In genomic region chr20:53855733-53856132, GRCh38 we compare ENCODE assay signal across 16 cellular contexts.
A peak's percentile ranks its signal among the peaks of the same experiment; 100 is the strongest.
DNase-seq lines count a peak whose midpoint lies in the region; ATAC-seq, FAIRE-seq and TF ChIP-seq lines count a peak whose summit lies in the region.
"Had no signal": no experiment of that assay in that cellular context is flagged by ENCODE, and none has a peak within 500 bp of the region (broad histone marks: within the 10 kb centered on the region; RNA-seq: fewer than 3 reads in every experiment).

No MANE protein-coding gene starts in this region.

- TF ChIP-seq POLR2A in HepG2 (IDR thresholded peaks at IDR 0.05; ENCODE audit: insufficient read depth in 1 of 2, low read depth in 2 of 2, low read length in 2 of 2) (no peak), thyroid gland (IDR thresholded peaks at IDR 0.05) (no peak)

- no peaks in the 10 kb centered on the region for H4K20me1 ChIP-seq in HepG2 (ENCODE audit: insufficient read depth, low read length)

- H3K36me3 Mint-ChIP-seq in activated naive CD8-positive, alpha-beta T cell = no peaks in the 10 kb centered on the region
- H3K36me3 Mint-ChIP-seq in activated naive CD8-positive, alpha-beta T cell treated with anti-CD3 and anti-CD28 coated beads, Interleukin-2, amount 50 U/mL, for 24 hours (ENCODE audit: low read depth) = no peaks in the 10 kb centered on the region
- H3K36me3 Mint-ChIP-seq: naive B cell had no signal

- CTCF ChIA-PET in Panc1 (lab: Charles Lee) = interaction anchor here (0.7 kb wide), 1 partner anchor 52 kb away, joined by 4 read pairs; no protein-coding TSS in a partner anchor
- CTCF ChIA-PET in HepG2 (lab: Yijun Ruan, JAX; ENCODE audit: low intra/inter-chr PET ratio, low total read pairs) = no interaction called here

- H3K4me3 Mint-ChIP-seq in activated naive CD8-positive, alpha-beta T cell = no peak overlapping the region
- no peak overlapping the region for H3K4me3 Mint-ChIP-seq in activated naive CD8-positive, alpha-beta T cell treated with anti-CD3 and anti-CD28 coated beads, Interleukin-2, amount 50 U/mL, for 24 hours
- H3K4me3 Mint-ChIP-seq: activated CD4-positive, alpha-beta T cell treated with anti-CD3 and anti-CD28 coated beads for 36 hours; activated T-cell treated with anti-CD3 and anti-CD28 coated beads, Interleukin-2, amount 50 U/mL, for 4 hours; stimulated activated naive CD8-positive, alpha-beta T cell treated with anti-CD3 and anti-CD28 coated beads, Interleukin-15, amount 100 ng/mL, for 72 hours had no signal

- peaks cover 22% of the 10 kb centered on the region for H3K4me1 ChIP-seq in Panc1 (ENCODE audit: control insufficient read depth, insufficient read depth, low read length)
- H3K4me1 ChIP-seq in HepG2 (ENCODE audit: insufficient read depth, low read length) = peaks cover 45% of the 10 kb centered on the region
- H3K4me1 ChIP-seq in thyroid gland = peaks cover 5 to 26% of the 10 kb centered on the region in 2 donors

- H3K36me3 ChIP-seq in Panc1 (ENCODE audit: control insufficient read depth, insufficient read depth, low read length) (no peaks in the 10 kb centered on the region), HepG2 (replicated peaks in 1 of 2; ENCODE audit: control insufficient read depth in 1 of 2, insufficient read depth in 2 of 2, low read length in 2 of 2) (no peaks in the 10 kb centered on the region), thyroid gland (no peaks in the 10 kb centered on the region)
- H3K36me3 ChIP-seq: heart left ventricle had no signal

- ATAC-seq in activated naive CD8-positive, alpha-beta T cell treated with anti-CD3 and anti-CD28 coated beads, Interleukin-2, amount 50 U/mL, for 24 hours = no peak
- ATAC-seq in Panc1 = 0 out of 2 replicates have a peak, but pooled peaks have one; percentile 11
- no peak for ATAC-seq in HepG2
- ATAC-seq: activated CD4-positive, alpha-beta T cell treated with anti-CD3 and anti-CD28 coated beads for 36 hours; activated T-cell treated with anti-CD3 and anti-CD28 coated beads, Interleukin-2, amount 50 U/mL, for 4 hours; heart left ventricle; stimulated activated naive CD8-positive, alpha-beta T cell treated with anti-CD3 and anti-CD28 coated beads, Interleukin-15, amount 100 ng/mL, for 72 hours had no signal

- H3K27ac ChIP-seq in Panc1 (ENCODE audit: low read length) (peak overlapping the region; percentile 96), HepG2 (ENCODE audit: extremely low read length, insufficient read depth, low read length) (no peak overlapping the region), thyroid gland (peak overlapping the region in 2 of 3 donors; percentile 57 to 70)

- no peaks in the 10 kb centered on the region for H3K27me3 ChIP-seq in Panc1 (ENCODE audit: control insufficient read depth, insufficient read depth, low read length)
- no peaks in the 10 kb centered on the region for H3K27me3 ChIP-seq in HepG2 (ENCODE audit: control insufficient read depth in 1 of 2, insufficient read depth in 2 of 2, low read length in 2 of 2)
- no peaks in the 10 kb centered on the region for H3K27me3 ChIP-seq in thyroid gland
- H3K27me3 ChIP-seq: heart left ventricle had no signal

- intact Hi-C loops in Panc1 (cut with micrococcal nuclease; ENCODE audit: unreplicated experiment) (no loop called here), HepG2 (cut with micrococcal nuclease; ENCODE audit: unreplicated experiment) (no loop called here), thyroid gland (cut with DNase I) (no loop called here)

- WGBS in HepG2 (ENCODE audit: low lambda C conversion rate) = 85% methylated on average over 5 of the region's 5 CpGs
- 90% methylated on average over 5 of the region's 5 CpGs for WGBS in thyroid gland, 2 donors

- no peak for DNase-seq in activated naive CD8-positive, alpha-beta T cell treated with anti-CD3 and anti-CD28 coated beads, Interleukin-2, amount 50 U/mL, for 24 hours
- DNase-seq in Panc1 (ENCODE audit: low read depth, low spot score) = no peak
- DNase-seq in HepG2 (ENCODE audit: low spot score) = no peak
- DNase-seq in thyroid gland = no peak
- DNase-seq in DMS153 treated with DMSO at 0.1 percent for 48 hours (lab: John Stamatoyannopoulos, UW; ENCODE audit: unreplicated experiment) = no peak
- DNase-seq in mesenteric fat pad (ENCODE audit: low spot score) = no peak
- no peak for DNase-seq in stimulated activated CD4-positive, alpha-beta T cell treated with anti-CD3 and anti-CD28 coated beads, Interleukin-2, amount 100 ng/mL, for 48 hours
- DNase-seq: activated CD4-positive, alpha-beta T cell treated with anti-CD3 and anti-CD28 coated beads for 36 hours; activated T-cell treated with anti-CD3 and anti-CD28 coated beads, Interleukin-2, amount 50 U/mL, for 4 hours; cortex of kidney; HCEC 1CT; heart left ventricle; naive B cell; NCI-H1417; stimulated activated naive CD8-positive, alpha-beta T cell treated with anti-CD3 and anti-CD28 coated beads, Interleukin-15, amount 100 ng/mL, for 72 hours had no signal

- in situ Hi-C loops in Panc1 (cut with HindIII; ENCODE audit: low pct_unique_long_range_greater_than_20kb, low sequenced_read_pairs) (no loop called here), HepG2 (cut with HindIII; ENCODE audit: extremely low pct_ligation_motif_present, low pct_unique_long_range_greater_than_20kb) (no loop called here)

- peak overlapping the region; percentile 58 for H3K27ac Mint-ChIP-seq in activated naive CD8-positive, alpha-beta T cell
- no peak overlapping the region for H3K27ac Mint-ChIP-seq in activated naive CD8-positive, alpha-beta T cell treated with anti-CD3 and anti-CD28 coated beads, Interleukin-2, amount 50 U/mL, for 24 hours
- H3K27ac Mint-ChIP-seq: activated CD4-positive, alpha-beta T cell treated with anti-CD3 and anti-CD28 coated beads for 36 hours had no signal

- no peaks in the 10 kb centered on the region for H3K9me3 ChIP-seq in Panc1 (ENCODE audit: control insufficient read depth, insufficient read depth, low read depth, low read length)
- no peaks in the 10 kb centered on the region for H3K9me3 ChIP-seq in HepG2 (ENCODE audit: low read length)
- H3K9me3 ChIP-seq in thyroid gland = no peaks in the 10 kb centered on the region
- H3K9me3 ChIP-seq: heart left ventricle had no signal

- no peak for TF ChIP-seq CTCF in Panc1 (IDR thresholded peaks at IDR 0.05)
- TF ChIP-seq CTCF in HepG2 (CRISPR knock-in tag; IDR thresholded peaks at IDR 0.05) = no peak
- no peak for TF ChIP-seq CTCF in thyroid gland (IDR thresholded peaks at IDR 0.05)

- H3K9me3 Mint-ChIP-seq in activated naive CD8-positive, alpha-beta T cell (ENCODE audit: low read depth) = no peaks in the 10 kb centered on the region
- H3K9me3 Mint-ChIP-seq in activated naive CD8-positive, alpha-beta T cell treated with anti-CD3 and anti-CD28 coated beads, Interleukin-2, amount 50 U/mL, for 24 hours = no peaks in the 10 kb centered on the region
- H3K9me3 Mint-ChIP-seq: activated T-cell treated with anti-CD3 and anti-CD28 coated beads, Interleukin-2, amount 50 U/mL, for 4 hours; naive B cell; stimulated activated naive CD8-positive, alpha-beta T cell treated with anti-CD3 and anti-CD28 coated beads, Interleukin-15, amount 100 ng/mL, for 72 hours had no signal

- no peak for FAIRE-seq in HepG2 (lab: Jason Lieb, UNC)

- peaks cover 36% of the 10 kb centered on the region for H3K4me1 Mint-ChIP-seq in activated naive CD8-positive, alpha-beta T cell (ENCODE audit: low read depth)
- peaks cover 27% of the 10 kb centered on the region for H3K4me1 Mint-ChIP-seq in activated naive CD8-positive, alpha-beta T cell treated with anti-CD3 and anti-CD28 coated beads, Interleukin-2, amount 50 U/mL, for 24 hours

- H3K9ac ChIP-seq in HepG2 (ENCODE audit: insufficient read depth, low read depth, low read length) = no peak overlapping the region

- H3K27me3 Mint-ChIP-seq in activated naive CD8-positive, alpha-beta T cell = no peaks in the 10 kb centered on the region
- H3K27me3 Mint-ChIP-seq in activated naive CD8-positive, alpha-beta T cell treated with anti-CD3 and anti-CD28 coated beads, Interleukin-2, amount 50 U/mL, for 24 hours = no peaks in the 10 kb centered on the region
- H3K27me3 Mint-ChIP-seq: activated CD4-positive, alpha-beta T cell treated with anti-CD3 and anti-CD28 coated beads for 36 hours; naive B cell; stimulated activated naive CD8-positive, alpha-beta T cell treated with anti-CD3 and anti-CD28 coated beads, Interleukin-15, amount 100 ng/mL, for 72 hours had no signal

- H2AFZ ChIP-seq in HepG2 (ENCODE audit: low read length) = no peak overlapping the region

- TF ChIP-seq RAD21 in HepG2 (CRISPR knock-in tag; IDR thresholded peaks at IDR 0.05) = no peak

- H3K4me2 ChIP-seq in HepG2 (ENCODE audit: low read depth, low read length) = no peak overlapping the region

- no peaks in the 10 kb centered on the region for H3K79me2 ChIP-seq in HepG2 (ENCODE audit: insufficient read depth, low read length)

- H3K4me3 ChIP-seq in Panc1 (ENCODE audit: low read depth in 2 of 2, low read length in 2 of 2) (no peak overlapping the region), HepG2 (replicated peaks in 1 of 3; ENCODE audit: insufficient read depth in 1 of 3, low read depth in 2 of 3, low read length in 3 of 3) (no peak overlapping the region), thyroid gland (replicated peaks in 1 of 3) (no peak overlapping the region)
- H3K4me3 ChIP-seq: heart left ventricle had no signal

- BruUV-seq in Panc1 (replicated peaks; lab: Mats Ljungman, UMichigan) (no TSS peak), HepG2 (replicated peaks; lab: Mats Ljungman, UMichigan) (no TSS peak)

- POLR2A ChIA-PET in Panc1 (lab: Charles Lee) = no interaction called here
- POLR2A ChIA-PET in HepG2 (lab: Yijun Ruan, JAX) = interaction anchor here (1.0 kb wide), 1 partner anchor 9 kb away, joined by 3 read pairs; no protein-coding TSS in a partner anchor

- no peak for TF ChIP-seq EP300 in HepG2 (IDR thresholded peaks at IDR 0.05; ENCODE audit: low read depth in 2 of 2, low read length in 2 of 2)
- TF ChIP-seq EP300 in HepG2 (CRISPR knock-in tag; IDR thresholded peaks at IDR 0.05; ENCODE audit: borderline replicate concordance) = no peak

TF ChIP-seq in HepG2, 621 proteins besides CTCF, POLR2A, EP300 and RAD21 (continues in another document):
- TF ChIP-seq CC2D1A (CRISPR knock-in tag; IDR thresholded peaks at IDR 0.05) = 0 out of 2 replicates have a peak, but pooled peaks have one; percentile 31
- TF ChIP-seq ZNF784 (CRISPR knock-in tag; IDR thresholded peaks at IDR 0.05; ENCODE audit: borderline replicate concordance) = no peak
- no peak for TF ChIP-seq BATF2 (CRISPR knock-in tag; IDR thresholded peaks at IDR 0.05)
